17 cellular contexts compared by ENCODE assay signal in the genomic region with DNA sequence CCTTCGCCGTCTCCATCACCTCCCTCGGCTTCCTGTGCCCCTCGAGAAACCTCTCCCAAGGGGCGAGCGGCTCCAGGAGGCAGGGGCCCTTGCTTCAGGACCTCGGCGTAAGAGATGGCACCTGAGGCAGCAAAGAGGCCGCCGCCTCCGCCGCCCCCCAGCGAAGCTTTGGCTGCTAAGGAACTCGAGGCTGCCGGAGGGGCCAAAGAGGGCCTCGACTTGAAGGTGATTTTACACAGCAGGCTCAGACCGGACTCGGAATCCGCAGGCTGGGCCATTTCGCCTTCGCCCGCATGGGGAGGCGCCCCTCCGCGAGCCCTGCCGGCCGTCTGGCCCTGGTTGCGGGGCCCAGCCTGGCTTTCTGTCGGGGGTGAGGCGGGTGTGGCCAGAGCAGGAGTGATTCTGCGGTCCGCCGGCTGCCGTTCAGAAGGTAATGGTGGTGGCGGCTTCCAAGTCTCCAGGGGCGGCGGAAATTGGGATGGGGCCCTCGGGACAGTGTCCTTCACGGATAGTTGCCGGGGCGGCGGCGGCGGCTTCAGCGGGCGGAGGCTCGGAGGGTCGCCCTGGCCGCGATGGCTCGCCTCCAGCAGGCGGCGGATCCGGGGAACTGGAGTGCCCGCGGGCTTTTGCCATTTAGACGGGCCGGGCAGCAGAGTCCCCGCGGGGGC. TPM values are rescaled to one million over a fixed set of nuclear protein-coding genes. Genes with fewer than 3 reads are reported as not detected.
DNase-seq lines count a peak whose midpoint lies in the region; ATAC-seq, FAIRE-seq and TF ChIP-seq lines count a peak whose summit lies in the region.
"Had no signal": no experiment of that assay in that cellular context is flagged by ENCODE, and none has a peak within 500 bp of the region (broad histone marks: within the 10 kb centered on the region; RNA-seq: fewer than 3 reads in every experiment).

No MANE protein-coding gene starts in this region.

- no peak overlapping the region for H2AFZ ChIP-seq in osteoblast (ENCODE audit: low read length)

- DNase-seq in endothelial cell (ENCODE audit: low spot score) (peak; percentile 28), osteoblast (ENCODE audit: insufficient read length, low spot score, missing footprints) (peak; percentile 69), GM19239 (ENCODE audit: insufficient read length, low spot score) (no peak), RKO (ENCODE audit: low spot score) (no peak)
- no peak for DNase-seq in activated CD4-positive, alpha-beta T cell treated with anti-CD3 and anti-CD28 coated beads for 36 hours
- DNase-seq: activated CD8-positive, alpha-beta memory T cell treated with anti-CD3 and anti-CD28 coated beads for 24 hours; body of pancreas; effector CD4-positive, alpha-beta T cell; GF-D8; NCI-H2081 treated with DMSO at 0.1 percent for 48 hours had no signal

- no peak overlapping the region for H3K4me3 ChIP-seq in DOHH2 (ENCODE audit: low read length)
- H3K4me3 ChIP-seq in HUES6 (ENCODE audit: low read depth, low read length), result peak overlapping the region; percentile 97
- H3K4me3 ChIP-seq in osteoblast (ENCODE audit: insufficient read depth, low read length), result no peak overlapping the region
- H3K4me3 ChIP-seq: body of pancreas had no signal

- H3K27me3 ChIP-seq in DOHH2 (ENCODE audit: control insufficient read depth, low read length) (peaks cover 37% of the 10 kb centered on the region), HUES6 (ENCODE audit: control insufficient read depth, insufficient read depth, low read length) (peaks cover 12% of the 10 kb centered on the region; the same call in 1 of the 2 replicates), osteoblast (ENCODE audit: insufficient read depth, low read length) (no peaks in the 10 kb centered on the region)
- H3K27me3 ChIP-seq: body of pancreas had no signal

- H3K4me2 ChIP-seq in DOHH2 (ENCODE audit: low read length) (peak overlapping the region; percentile 95), osteoblast (ENCODE audit: insufficient read depth, low read length) (peak overlapping the region; percentile 82)

- H3K36me3 Mint-ChIP-seq in endothelial cell (ENCODE audit: low read depth, unreplicated experiment), result peaks cover 21% of the 10 kb centered on the region
- H3K36me3 Mint-ChIP-seq in activated CD4-positive, alpha-beta T cell treated with anti-CD3 and anti-CD28 coated beads for 36 hours (ENCODE audit: low read depth), result peaks cover 41% of the 10 kb centered on the region

- POLR2A ChIA-PET in activated CD4-positive, alpha-beta T cell treated with anti-CD3 and anti-CD28 coated beads for 36 hours (lab: Charles Lee), result no interaction called here

- H3K9me3 ChIP-seq in DOHH2 (ENCODE audit: control insufficient read depth, insufficient read depth, low read length) (no peaks in the 10 kb centered on the region), HUES6 (ENCODE audit: control insufficient read depth, insufficient read depth, low read depth, low read length) (no peaks in the 10 kb centered on the region), osteoblast (ENCODE audit: low read depth, low read length) (no peaks in the 10 kb centered on the region)
- H3K9me3 ChIP-seq: body of pancreas had no signal

- H4K20me1 ChIP-seq in DOHH2 (ENCODE audit: control insufficient read depth, insufficient read depth, low read depth, low read length) (0 out of 2 replicates have a peak, but pooled peaks cover 4% of the 10 kb centered on the region), osteoblast (ENCODE audit: insufficient read depth, low read length) (peaks cover 22% of the 10 kb centered on the region)

- H3K27ac ChIP-seq in DOHH2 (ENCODE audit: low read depth, low read length) (no peak overlapping the region), HUES6 (ENCODE audit: low read depth, low read length) (no peak overlapping the region), osteoblast (ENCODE audit: low read depth, low read length) (no peak overlapping the region)

- H3K36me3 ChIP-seq in DOHH2 (ENCODE audit: control insufficient read depth, low read length), result peaks cover 18% of the 10 kb centered on the region
- H3K36me3 ChIP-seq in HUES6 (ENCODE audit: control insufficient read depth, insufficient read depth, low read length), result peaks cover 25% of the 10 kb centered on the region
- H3K36me3 ChIP-seq in osteoblast (ENCODE audit: insufficient read depth, low read length), result peaks cover 28% of the 10 kb centered on the region

- no peaks in the 10 kb centered on the region for H3K9me3 Mint-ChIP-seq in endothelial cell (ENCODE audit: unreplicated experiment)
- H3K9me3 Mint-ChIP-seq in activated CD4-positive, alpha-beta T cell treated with anti-CD3 and anti-CD28 coated beads for 36 hours (ENCODE audit: low read depth), result no peaks in the 10 kb centered on the region
- H3K9me3 Mint-ChIP-seq: activated naive CD4-positive, alpha-beta T cell treated with anti-CD3 and anti-CD28 coated beads for 36 hours; type B pancreatic cell had no signal

- intact Hi-C loops in activated CD4-positive, alpha-beta T cell treated with anti-CD3 and anti-CD28 coated beads for 36 hours (cut with DNase I, micrococcal nuclease), result loop anchor here (2.0 to 5.0 kb wide), 6 partner anchors 24 to 446 kb away; a partner anchor contains a TSS

- H3K9me2 ChIP-seq in DOHH2 (replicated peaks; ENCODE audit: control insufficient read depth, low read length), result no peaks in the 10 kb centered on the region

- H3K79me2 ChIP-seq in DOHH2 (ENCODE audit: control insufficient read depth, low read length) (no peaks in the 10 kb centered on the region), osteoblast (ENCODE audit: insufficient read depth, low read length) (peaks cover 25% of the 10 kb centered on the region)

- H3K27ac Mint-ChIP-seq in endothelial cell (ENCODE audit: unreplicated experiment), result no peak overlapping the region
- no peak overlapping the region for H3K27ac Mint-ChIP-seq in activated CD4-positive, alpha-beta T cell treated with anti-CD3 and anti-CD28 coated beads for 36 hours
- H3K27ac Mint-ChIP-seq: activated naive CD4-positive, alpha-beta T cell treated with anti-CD3 and anti-CD28 coated beads for 36 hours had no signal

- peaks cover 27% of the 10 kb centered on the region for H3K27me3 Mint-ChIP-seq in endothelial cell (ENCODE audit: unreplicated experiment)
- H3K27me3 Mint-ChIP-seq in activated CD4-positive, alpha-beta T cell treated with anti-CD3 and anti-CD28 coated beads for 36 hours, result peaks cover 13% of the 10 kb centered on the region

- ATAC-seq in activated CD4-positive, alpha-beta T cell treated with anti-CD3 and anti-CD28 coated beads for 36 hours, result no peak

- no peak overlapping the region for H3K9ac ChIP-seq in HUES6 (ENCODE audit: low read length)

- peaks cover 25% of the 10 kb centered on the region for H3K4me1 ChIP-seq in DOHH2 (ENCODE audit: control insufficient read depth, low read length)
- peaks cover 17% of the 10 kb centered on the region for H3K4me1 ChIP-seq in HUES6 (ENCODE audit: control insufficient read depth, insufficient read depth, low read length)
- peaks cover 13% of the 10 kb centered on the region for H3K4me1 ChIP-seq in osteoblast (ENCODE audit: insufficient read depth, low read length)

- FAIRE-seq in GM19239 (lab: Jason Lieb, UNC), result no peak

- CTCF ChIA-PET in activated CD4-positive, alpha-beta T cell treated with anti-CD3 and anti-CD28 coated beads for 36 hours (lab: Charles Lee), result interaction anchor here (0.6 kb wide), 1 partner anchor 12 kb away, joined by 7 read pairs; a partner anchor contains a TSS

- no peak overlapping the region for H3K4me3 Mint-ChIP-seq in endothelial cell (ENCODE audit: unreplicated experiment)
- H3K4me3 Mint-ChIP-seq in activated CD4-positive, alpha-beta T cell treated with anti-CD3 and anti-CD28 coated beads for 36 hours, result no peak overlapping the region

- H3F3A ChIP-seq in DOHH2 (ENCODE audit: control insufficient read depth, insufficient read depth), result no peaks in the 10 kb centered on the region; the same call in 1 of the 2 replicates

- peaks cover 12% of the 10 kb centered on the region for H3K4me1 Mint-ChIP-seq in endothelial cell (ENCODE audit: unreplicated experiment)
- peaks cover 24% of the 10 kb centered on the region for H3K4me1 Mint-ChIP-seq in activated CD4-positive, alpha-beta T cell treated with anti-CD3 and anti-CD28 coated beads for 36 hours

- TF ChIP-seq CTCF in DOHH2 (IDR thresholded peaks at IDR 0.05; ENCODE audit: low read depth, low read length, poor library complexity, severe bottlenecking), result no peak
- no peak for TF ChIP-seq CTCF in endothelial cell (IDR thresholded peaks at IDR 0.05; ENCODE audit: unreplicated experiment)
- no peak for TF ChIP-seq CTCF in osteoblast (IDR thresholded peaks at IDR 0.05; ENCODE audit: extremely low read depth, low read depth, low read length)

RNA-seq across cellular contexts. Expression of a gene that starts 1.4 kb away (rescaled TPM):
- 0.74 TPM for total RNA-seq in endothelial cell (ENCODE audit: unreplicated experiment)
- total RNA-seq in osteoblast, result 0.29 and 0.36 TPM in 2 replicates
- under 1 TPM; 0.30 to 0.51 TPM for total RNA-seq in activated CD4-positive, alpha-beta T cell treated with anti-CD3 and anti-CD28 coated beads for 36 hours

RNA-seq across cellular contexts. Expression of a gene that starts 2.1 kb away (rescaled TPM):
- 3.2 TPM for total RNA-seq in endothelial cell (ENCODE audit: unreplicated experiment)
- total RNA-seq in osteoblast, result 1.8 and 2.2 TPM in 2 replicates
- total RNA-seq in activated CD4-positive, alpha-beta T cell treated with anti-CD3 and anti-CD28 coated beads for 36 hours, result 1 to 10 TPM; 3.0 to 4.5 TPM

RNA-seq across cellular contexts. Expression of a gene that starts 12.1 kb away (rescaled TPM):
- total RNA-seq in endothelial cell (ENCODE audit: unreplicated experiment), result 137 TPM
- 285 and 299 TPM in 2 replicates for total RNA-seq in osteoblast
- 100 to 1,000 TPM; 219 to 275 TPM for total RNA-seq in activated CD4-positive, alpha-beta T cell treated with anti-CD3 and anti-CD28 coated beads for 36 hours

RNA-seq across cellular contexts. Expression of a gene that starts 16.5 kb away (rescaled TPM):
- total RNA-seq in endothelial cell (ENCODE audit: unreplicated experiment), result 10.6 TPM
- total RNA-seq in osteoblast, result 12.1 and 14.1 TPM in 2 replicates
- total RNA-seq in activated CD4-positive, alpha-beta T cell treated with anti-CD3 and anti-CD28 coated beads for 36 hours, result 10 to 100 TPM; 19.6 to 24.8 TPM

RNA-seq across cellular contexts. Expression of a gene that starts 39.6 kb away (rescaled TPM):
- 8.1 TPM for total RNA-seq in endothelial cell (ENCODE audit: unreplicated experiment)
- not detected in 2 replicates for total RNA-seq in osteoblast
- total RNA-seq in activated CD4-positive, alpha-beta T cell treated with anti-CD3 and anti-CD28 coated beads for 36 hours, result 1 to 10 TPM; 5.6 to 5.9 TPM
- total RNA-seq: kidney epithelial cell, M059J, renal cortical epithelial cell had no signal

Comparison
In these comparisons a context has a peak if more than half of its experiments do, and no peak if none do; other contexts are left out.
1. DNase-seq: peak in endothelial cell (single experiment) and osteoblast (single experiment); none in GM19239 (single experiment), RKO (single experiment) and activated CD4-positive, alpha-beta T cell treated with anti-CD3 and anti-CD28 coated beads for 36 hours (single experiment).